Comparison of ENCODE assay signal across 1 cellular context in the genomic region with DNA sequence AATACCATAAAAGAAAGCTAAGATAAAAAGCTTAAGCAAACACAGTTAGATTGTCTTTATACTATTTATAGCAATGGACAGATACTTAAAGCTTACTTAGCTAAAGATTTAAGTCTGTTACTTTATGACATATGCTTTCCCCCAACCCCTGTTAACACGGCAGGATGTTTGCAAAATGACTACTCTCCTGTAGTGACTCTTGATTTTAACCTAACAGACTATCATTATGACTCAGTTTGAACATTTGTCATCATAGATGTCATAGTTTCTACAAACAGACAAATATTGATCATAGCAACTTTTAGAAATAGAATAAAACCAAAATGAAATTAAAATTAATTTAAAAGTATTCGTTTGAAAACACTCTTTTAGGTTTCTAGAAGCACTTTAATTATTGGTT.
A peak's percentile ranks its signal among the peaks of the same experiment; 100 is the strongest.
TF ChIP-seq lines count a peak whose summit lies in the region.

No MANE protein-coding gene starts in this region.

TF ChIP-seq in GM12878, 131 proteins besides CTCF, POLR2A, EP300 and RAD21 (continued from another document and continues in another):
- no peak for TF ChIP-seq SPI1 (IDR thresholded peaks at IDR 0.05; ENCODE audit: borderline replicate concordance, insufficient read depth, low read depth, low read length)
- TF ChIP-seq TAF1 (IDR thresholded peaks at IDR 0.05; ENCODE audit: borderline replicate concordance, low read depth, low read length): no peak
- TF ChIP-seq TARDBP (IDR thresholded peaks at IDR 0.05; ENCODE audit: borderline replicate concordance): no peak; the same call in 1 of the 2 replicates
- TF ChIP-seq, protein P1, sequence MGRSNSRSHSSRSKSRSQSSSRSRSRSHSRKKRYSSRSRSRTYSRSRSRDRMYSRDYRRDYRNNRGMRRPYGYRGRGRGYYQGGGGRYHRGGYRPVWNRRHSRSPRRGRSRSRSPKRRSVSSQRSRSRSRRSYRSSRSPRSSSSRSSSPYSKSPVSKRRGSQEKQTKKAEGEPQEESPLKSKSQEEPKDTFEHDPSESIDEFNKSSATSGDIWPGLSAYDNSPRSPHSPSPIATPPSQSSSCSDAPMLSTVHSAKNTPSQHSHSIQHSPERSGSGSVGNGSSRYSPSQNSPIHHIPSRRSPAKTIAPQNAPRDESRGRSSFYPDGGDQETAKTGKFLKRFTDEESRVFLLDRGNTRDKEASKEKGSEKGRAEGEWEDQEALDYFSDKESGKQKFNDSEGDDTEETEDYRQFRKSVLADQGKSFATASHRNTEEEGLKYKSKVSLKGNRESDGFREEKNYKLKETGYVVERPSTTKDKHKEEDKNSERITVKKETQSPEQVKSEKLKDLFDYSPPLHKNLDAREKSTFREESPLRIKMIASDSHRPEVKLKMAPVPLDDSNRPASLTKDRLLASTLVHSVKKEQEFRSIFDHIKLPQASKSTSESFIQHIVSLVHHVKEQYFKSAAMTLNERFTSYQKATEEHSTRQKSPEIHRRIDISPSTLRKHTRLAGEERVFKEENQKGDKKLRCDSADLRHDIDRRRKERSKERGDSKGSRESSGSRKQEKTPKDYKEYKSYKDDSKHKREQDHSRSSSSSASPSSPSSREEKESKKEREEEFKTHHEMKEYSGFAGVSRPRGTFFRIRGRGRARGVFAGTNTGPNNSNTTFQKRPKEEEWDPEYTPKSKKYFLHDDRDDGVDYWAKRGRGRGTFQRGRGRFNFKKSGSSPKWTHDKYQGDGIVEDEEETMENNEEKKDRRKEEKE (IDR thresholded peaks at IDR 0.05): no peak
- no peak for TF ChIP-seq SIN3A (IDR thresholded peaks at IDR 0.05; ENCODE audit: low read depth, low read length)
- no peak for TF ChIP-seq MYB (IDR thresholded peaks at IDR 0.05; ENCODE audit: borderline replicate concordance, low read depth, low read length)
- TF ChIP-seq, protein P2, sequence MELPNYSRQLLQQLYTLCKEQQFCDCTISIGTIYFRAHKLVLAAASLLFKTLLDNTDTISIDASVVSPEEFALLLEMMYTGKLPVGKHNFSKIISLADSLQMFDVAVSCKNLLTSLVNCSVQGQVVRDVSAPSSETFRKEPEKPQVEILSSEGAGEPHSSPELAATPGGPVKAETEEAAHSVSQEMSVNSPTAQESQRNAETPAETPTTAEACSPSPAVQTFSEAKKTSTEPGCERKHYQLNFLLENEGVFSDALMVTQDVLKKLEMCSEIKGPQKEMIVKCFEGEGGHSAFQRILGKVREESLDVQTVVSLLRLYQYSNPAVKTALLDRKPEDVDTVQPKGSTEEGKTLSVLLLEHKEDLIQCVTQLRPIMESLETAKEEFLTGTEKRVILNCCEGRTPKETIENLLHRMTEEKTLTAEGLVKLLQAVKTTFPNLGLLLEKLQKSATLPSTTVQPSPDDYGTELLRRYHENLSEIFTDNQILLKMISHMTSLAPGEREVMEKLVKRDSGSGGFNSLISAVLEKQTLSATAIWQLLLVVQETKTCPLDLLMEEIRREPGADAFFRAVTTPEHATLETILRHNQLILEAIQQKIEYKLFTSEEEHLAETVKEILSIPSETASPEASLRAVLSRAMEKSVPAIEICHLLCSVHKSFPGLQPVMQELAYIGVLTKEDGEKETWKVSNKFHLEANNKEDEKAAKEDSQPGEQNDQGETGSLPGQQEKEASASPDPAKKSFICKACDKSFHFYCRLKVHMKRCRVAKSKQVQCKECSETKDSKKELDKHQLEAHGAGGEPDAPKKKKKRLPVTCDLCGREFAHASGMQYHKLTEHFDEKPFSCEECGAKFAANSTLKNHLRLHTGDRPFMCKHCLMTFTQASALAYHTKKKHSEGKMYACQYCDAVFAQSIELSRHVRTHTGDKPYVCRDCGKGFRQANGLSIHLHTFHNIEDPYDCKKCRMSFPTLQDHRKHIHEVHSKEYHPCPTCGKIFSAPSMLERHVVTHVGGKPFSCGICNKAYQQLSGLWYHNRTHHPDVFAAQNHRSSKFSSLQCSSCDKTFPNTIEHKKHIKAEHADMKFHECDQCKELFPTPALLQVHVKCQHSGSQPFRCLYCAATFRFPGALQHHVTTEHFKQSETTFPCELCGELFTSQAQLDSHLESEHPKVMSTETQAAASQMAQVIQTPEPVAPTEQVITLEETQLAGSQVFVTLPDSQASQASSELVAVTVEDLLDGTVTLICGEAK (IDR thresholded peaks at IDR 0.05; ENCODE audit: borderline replicate concordance): no peak
- TF ChIP-seq, protein P3, sequence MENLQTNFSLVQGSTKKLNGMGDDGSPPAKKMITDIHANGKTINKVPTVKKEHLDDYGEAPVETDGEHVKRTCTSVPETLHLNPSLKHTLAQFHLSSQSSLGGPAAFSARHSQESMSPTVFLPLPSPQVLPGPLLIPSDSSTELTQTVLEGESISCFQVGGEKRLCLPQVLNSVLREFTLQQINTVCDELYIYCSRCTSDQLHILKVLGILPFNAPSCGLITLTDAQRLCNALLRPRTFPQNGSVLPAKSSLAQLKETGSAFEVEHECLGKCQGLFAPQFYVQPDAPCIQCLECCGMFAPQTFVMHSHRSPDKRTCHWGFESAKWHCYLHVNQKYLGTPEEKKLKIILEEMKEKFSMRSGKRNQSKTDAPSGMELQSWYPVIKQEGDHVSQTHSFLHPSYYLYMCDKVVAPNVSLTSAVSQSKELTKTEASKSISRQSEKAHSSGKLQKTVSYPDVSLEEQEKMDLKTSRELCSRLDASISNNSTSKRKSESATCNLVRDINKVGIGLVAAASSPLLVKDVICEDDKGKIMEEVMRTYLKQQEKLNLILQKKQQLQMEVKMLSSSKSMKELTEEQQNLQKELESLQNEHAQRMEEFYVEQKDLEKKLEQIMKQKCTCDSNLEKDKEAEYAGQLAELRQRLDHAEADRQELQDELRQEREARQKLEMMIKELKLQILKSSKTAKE (IDR thresholded peaks at IDR 0.05; ENCODE audit: low read depth, poor library complexity, severe bottlenecking): peak; percentile 90
- TF ChIP-seq, protein P4, sequence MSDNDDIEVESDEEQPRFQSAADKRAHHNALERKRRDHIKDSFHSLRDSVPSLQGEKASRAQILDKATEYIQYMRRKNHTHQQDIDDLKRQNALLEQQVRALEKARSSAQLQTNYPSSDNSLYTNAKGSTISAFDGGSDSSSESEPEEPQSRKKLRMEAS (IDR thresholded peaks at IDR 0.05; ENCODE audit: low read depth, low read length): no peak
- no peak for TF ChIP-seq HCFC1 (IDR thresholded peaks at IDR 0.05; ENCODE audit: low read length)
- peak; percentile 78 for TF ChIP-seq JUND (IDR thresholded peaks at IDR 0.05; ENCODE audit: low read depth, low read length)
- no peak for TF ChIP-seq ESRRA (IDR thresholded peaks at IDR 0.05; ENCODE audit: low read length)
- peak in 1 of 2 experiments; percentile 72; a peak in 1 of 4 replicates for TF ChIP-seq ETV6 (conservative IDR thresholded peaks at IDR 0.05 in 1 of 2, IDR thresholded peaks at IDR 0.05 in 1 of 2; ENCODE audit: borderline replicate concordance in 1 of 2, low read depth in 1 of 2)
- peak; percentile 61; the same call in 1 of the 2 replicates for TF ChIP-seq DPF2 (IDR thresholded peaks at IDR 0.05)
- peak; percentile 100 for TF ChIP-seq JUNB (IDR thresholded peaks at IDR 0.05)
- no peak for TF ChIP-seq EGR1 (IDR thresholded peaks at IDR 0.05; ENCODE audit: borderline replicate concordance in 1 of 2, low read depth in 2 of 2, low read length in 2 of 2)
- TF ChIP-seq CEBPB (IDR thresholded peaks at IDR 0.05; ENCODE audit: borderline replicate concordance in 1 of 2, low read depth in 2 of 2, low read length in 2 of 2): peak in 1 of 2 experiments; percentile 79; a peak in 1 of 4 replicates
- TF ChIP-seq NRF1 (conservative IDR thresholded peaks at IDR 0.05; ENCODE audit: low read depth, low read length): no peak
- TF ChIP-seq MXI1 (IDR thresholded peaks at IDR 0.05; ENCODE audit: low read depth, low read length): peak; percentile 27; the same call in 1 of the 2 replicates
- TF ChIP-seq, protein P5, sequence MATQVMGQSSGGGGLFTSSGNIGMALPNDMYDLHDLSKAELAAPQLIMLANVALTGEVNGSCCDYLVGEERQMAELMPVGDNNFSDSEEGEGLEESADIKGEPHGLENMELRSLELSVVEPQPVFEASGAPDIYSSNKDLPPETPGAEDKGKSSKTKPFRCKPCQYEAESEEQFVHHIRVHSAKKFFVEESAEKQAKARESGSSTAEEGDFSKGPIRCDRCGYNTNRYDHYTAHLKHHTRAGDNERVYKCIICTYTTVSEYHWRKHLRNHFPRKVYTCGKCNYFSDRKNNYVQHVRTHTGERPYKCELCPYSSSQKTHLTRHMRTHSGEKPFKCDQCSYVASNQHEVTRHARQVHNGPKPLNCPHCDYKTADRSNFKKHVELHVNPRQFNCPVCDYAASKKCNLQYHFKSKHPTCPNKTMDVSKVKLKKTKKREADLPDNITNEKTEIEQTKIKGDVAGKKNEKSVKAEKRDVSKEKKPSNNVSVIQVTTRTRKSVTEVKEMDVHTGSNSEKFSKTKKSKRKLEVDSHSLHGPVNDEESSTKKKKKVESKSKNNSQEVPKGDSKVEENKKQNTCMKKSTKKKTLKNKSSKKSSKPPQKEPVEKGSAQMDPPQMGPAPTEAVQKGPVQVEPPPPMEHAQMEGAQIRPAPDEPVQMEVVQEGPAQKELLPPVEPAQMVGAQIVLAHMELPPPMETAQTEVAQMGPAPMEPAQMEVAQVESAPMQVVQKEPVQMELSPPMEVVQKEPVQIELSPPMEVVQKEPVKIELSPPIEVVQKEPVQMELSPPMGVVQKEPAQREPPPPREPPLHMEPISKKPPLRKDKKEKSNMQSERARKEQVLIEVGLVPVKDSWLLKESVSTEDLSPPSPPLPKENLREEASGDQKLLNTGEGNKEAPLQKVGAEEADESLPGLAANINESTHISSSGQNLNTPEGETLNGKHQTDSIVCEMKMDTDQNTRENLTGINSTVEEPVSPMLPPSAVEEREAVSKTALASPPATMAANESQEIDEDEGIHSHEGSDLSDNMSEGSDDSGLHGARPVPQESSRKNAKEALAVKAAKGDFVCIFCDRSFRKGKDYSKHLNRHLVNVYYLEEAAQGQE (IDR thresholded peaks at IDR 0.05; ENCODE audit: low read depth, low read length): no peak; the same call in 1 of the 2 replicates
- TF ChIP-seq, protein P6, sequence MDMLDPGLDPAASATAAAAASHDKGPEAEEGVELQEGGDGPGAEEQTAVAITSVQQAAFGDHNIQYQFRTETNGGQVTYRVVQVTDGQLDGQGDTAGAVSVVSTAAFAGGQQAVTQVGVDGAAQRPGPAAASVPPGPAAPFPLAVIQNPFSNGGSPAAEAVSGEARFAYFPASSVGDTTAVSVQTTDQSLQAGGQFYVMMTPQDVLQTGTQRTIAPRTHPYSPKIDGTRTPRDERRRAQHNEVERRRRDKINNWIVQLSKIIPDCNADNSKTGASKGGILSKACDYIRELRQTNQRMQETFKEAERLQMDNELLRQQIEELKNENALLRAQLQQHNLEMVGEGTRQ (IDR thresholded peaks at IDR 0.05; ENCODE audit: borderline replicate concordance, low read depth, low read length): no peak
- TF ChIP-seq HDAC6 (IDR thresholded peaks at IDR 0.05; ENCODE audit: unreplicated experiment): no peak
- no peak for TF ChIP-seq SMARCA5 (IDR thresholded peaks at IDR 0.05)
- no peak for TF ChIP-seq SP1 (IDR thresholded peaks at IDR 0.05; ENCODE audit: low read depth, low read length)
- no peak for TF ChIP-seq RELA (IDR thresholded peaks at IDR 0.05; ENCODE audit: borderline replicate concordance, partially characterized antibody)
- TF ChIP-seq BMI1 (IDR thresholded peaks at IDR 0.05; ENCODE audit: borderline replicate concordance): peak; percentile 75
- peak; percentile 97 for TF ChIP-seq CREM (IDR thresholded peaks at IDR 0.05; ENCODE audit: low read depth)
- TF ChIP-seq PAX8 (IDR thresholded peaks at IDR 0.05): no peak
- peak; percentile 26 for TF ChIP-seq MEF2B (IDR thresholded peaks at IDR 0.05; ENCODE audit: partially characterized antibody, poor library complexity, severe bottlenecking)
- no peak for TF ChIP-seq SREBF1 (IDR thresholded peaks at IDR 0.05; ENCODE audit: low read length)
- TF ChIP-seq YY1 (IDR thresholded peaks at IDR 0.05; ENCODE audit: low read depth, low read length): no peak
- TF ChIP-seq, protein P7, sequence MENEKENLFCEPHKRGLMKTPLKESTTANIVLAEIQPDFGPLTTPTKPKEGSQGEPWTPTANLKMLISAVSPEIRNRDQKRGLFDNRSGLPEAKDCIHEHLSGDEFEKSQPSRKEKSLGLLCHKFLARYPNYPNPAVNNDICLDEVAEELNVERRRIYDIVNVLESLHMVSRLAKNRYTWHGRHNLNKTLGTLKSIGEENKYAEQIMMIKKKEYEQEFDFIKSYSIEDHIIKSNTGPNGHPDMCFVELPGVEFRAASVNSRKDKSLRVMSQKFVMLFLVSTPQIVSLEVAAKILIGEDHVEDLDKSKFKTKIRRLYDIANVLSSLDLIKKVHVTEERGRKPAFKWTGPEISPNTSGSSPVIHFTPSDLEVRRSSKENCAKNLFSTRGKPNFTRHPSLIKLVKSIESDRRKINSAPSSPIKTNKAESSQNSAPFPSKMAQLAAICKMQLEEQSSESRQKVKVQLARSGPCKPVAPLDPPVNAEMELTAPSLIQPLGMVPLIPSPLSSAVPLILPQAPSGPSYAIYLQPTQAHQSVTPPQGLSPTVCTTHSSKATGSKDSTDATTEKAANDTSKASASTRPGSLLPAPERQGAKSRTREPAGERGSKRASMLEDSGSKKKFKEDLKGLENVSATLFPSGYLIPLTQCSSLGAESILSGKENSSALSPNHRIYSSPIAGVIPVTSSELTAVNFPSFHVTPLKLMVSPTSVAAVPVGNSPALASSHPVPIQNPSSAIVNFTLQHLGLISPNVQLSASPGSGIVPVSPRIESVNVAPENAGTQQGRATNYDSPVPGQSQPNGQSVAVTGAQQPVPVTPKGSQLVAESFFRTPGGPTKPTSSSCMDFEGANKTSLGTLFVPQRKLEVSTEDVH (IDR thresholded peaks at IDR 0.05; ENCODE audit: low read depth, partially characterized antibody): no peak
- TF ChIP-seq WRNIP1 (IDR thresholded peaks at IDR 0.05; ENCODE audit: borderline replicate concordance, low read depth, low read length): no peak
- TF ChIP-seq ZBED1 (IDR thresholded peaks at IDR 0.05; ENCODE audit: borderline replicate concordance): peak; percentile 90; the same call in 1 of the 2 replicates
- TF ChIP-seq TBL1XR1 (IDR thresholded peaks at IDR 0.05; ENCODE audit: low read depth, low read length): peak; percentile 42; the same call in 1 of the 2 replicates
- TF ChIP-seq SMC3 (IDR thresholded peaks at IDR 0.05; ENCODE audit: borderline replicate concordance, low read length): no peak
- TF ChIP-seq ZNF384 (IDR thresholded peaks at IDR 0.05; ENCODE audit: borderline replicate concordance, low read depth, low read length): no peak
- TF ChIP-seq, protein P8, sequence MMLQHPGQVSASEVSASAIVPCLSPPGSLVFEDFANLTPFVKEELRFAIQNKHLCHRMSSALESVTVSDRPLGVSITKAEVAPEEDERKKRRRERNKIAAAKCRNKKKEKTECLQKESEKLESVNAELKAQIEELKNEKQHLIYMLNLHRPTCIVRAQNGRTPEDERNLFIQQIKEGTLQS (IDR thresholded peaks at IDR 0.05; ENCODE audit: borderline replicate concordance, extremely low read depth, low read depth, low read length): no peak
- TF ChIP-seq RCOR1 (conservative IDR thresholded peaks at IDR 0.05; ENCODE audit: low read depth, low read length): no peak
- TF ChIP-seq LARP7 (IDR thresholded peaks at IDR 0.05): no peak
- TF ChIP-seq, protein P9, sequence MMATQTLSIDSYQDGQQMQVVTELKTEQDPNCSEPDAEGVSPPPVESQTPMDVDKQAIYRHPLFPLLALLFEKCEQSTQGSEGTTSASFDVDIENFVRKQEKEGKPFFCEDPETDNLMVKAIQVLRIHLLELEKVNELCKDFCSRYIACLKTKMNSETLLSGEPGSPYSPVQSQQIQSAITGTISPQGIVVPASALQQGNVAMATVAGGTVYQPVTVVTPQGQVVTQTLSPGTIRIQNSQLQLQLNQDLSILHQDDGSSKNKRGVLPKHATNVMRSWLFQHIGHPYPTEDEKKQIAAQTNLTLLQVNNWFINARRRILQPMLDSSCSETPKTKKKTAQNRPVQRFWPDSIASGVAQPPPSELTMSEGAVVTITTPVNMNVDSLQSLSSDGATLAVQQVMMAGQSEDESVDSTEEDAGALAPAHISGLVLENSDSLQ (IDR thresholded peaks at IDR 0.05): no peak
